1 cellular context compared by ENCODE assay signal in genomic region chrX:101385795-101386541, GRCh38.
TF ChIP-seq lines count a peak whose summit lies in the region.

TSS of gene BTK (minus strand) at chrX:101386191. CDS start at chrX:101375284, 10,907 bp downstream.

TF ChIP-seq in K562, 482 proteins besides CTCF, POLR2A, EP300 and RAD21 (continued from another document and continues in another):
- TF ChIP-seq, protein P1, sequence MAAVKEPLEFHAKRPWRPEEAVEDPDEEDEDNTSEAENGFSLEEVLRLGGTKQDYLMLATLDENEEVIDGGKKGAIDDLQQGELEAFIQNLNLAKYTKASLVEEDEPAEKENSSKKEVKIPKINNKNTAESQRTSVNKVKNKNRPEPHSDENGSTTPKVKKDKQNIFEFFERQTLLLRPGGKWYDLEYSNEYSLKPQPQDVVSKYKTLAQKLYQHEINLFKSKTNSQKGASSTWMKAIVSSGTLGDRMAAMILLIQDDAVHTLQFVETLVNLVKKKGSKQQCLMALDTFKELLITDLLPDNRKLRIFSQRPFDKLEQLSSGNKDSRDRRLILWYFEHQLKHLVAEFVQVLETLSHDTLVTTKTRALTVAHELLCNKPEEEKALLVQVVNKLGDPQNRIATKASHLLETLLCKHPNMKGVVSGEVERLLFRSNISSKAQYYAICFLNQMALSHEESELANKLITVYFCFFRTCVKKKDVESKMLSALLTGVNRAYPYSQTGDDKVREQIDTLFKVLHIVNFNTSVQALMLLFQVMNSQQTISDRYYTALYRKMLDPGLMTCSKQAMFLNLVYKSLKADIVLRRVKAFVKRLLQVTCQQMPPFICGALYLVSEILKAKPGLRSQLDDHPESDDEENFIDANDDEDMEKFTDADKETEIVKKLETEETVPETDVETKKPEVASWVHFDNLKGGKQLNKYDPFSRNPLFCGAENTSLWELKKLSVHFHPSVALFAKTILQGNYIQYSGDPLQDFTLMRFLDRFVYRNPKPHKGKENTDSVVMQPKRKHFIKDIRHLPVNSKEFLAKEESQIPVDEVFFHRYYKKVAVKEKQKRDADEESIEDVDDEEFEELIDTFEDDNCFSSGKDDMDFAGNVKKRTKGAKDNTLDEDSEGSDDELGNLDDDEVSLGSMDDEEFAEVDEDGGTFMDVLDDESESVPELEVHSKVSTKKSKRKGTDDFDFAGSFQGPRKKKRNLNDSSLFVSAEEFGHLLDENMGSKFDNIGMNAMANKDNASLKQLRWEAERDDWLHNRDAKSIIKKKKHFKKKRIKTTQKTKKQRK (IDR thresholded peaks at IDR 0.05; ENCODE audit: borderline replicate concordance, low read depth, low read length): no peak
- no peak for TF ChIP-seq LCOR (CRISPR knock-in tag; IDR thresholded peaks at IDR 0.05)
- TF ChIP-seq ZNF197 (CRISPR knock-in tag; IDR thresholded peaks at IDR 0.05; ENCODE audit: low read depth): no peak
- TF ChIP-seq KAT2B (IDR thresholded peaks at IDR 0.05; ENCODE audit: low read depth, low read length): no peak
- TF ChIP-seq CREBBP (IDR thresholded peaks at IDR 0.05; ENCODE audit: low read depth, low read length): no peak
- no peak for TF ChIP-seq STAT5A (IDR thresholded peaks at IDR 0.05; ENCODE audit: borderline replicate concordance, low read length)
- TF ChIP-seq, protein P2, sequence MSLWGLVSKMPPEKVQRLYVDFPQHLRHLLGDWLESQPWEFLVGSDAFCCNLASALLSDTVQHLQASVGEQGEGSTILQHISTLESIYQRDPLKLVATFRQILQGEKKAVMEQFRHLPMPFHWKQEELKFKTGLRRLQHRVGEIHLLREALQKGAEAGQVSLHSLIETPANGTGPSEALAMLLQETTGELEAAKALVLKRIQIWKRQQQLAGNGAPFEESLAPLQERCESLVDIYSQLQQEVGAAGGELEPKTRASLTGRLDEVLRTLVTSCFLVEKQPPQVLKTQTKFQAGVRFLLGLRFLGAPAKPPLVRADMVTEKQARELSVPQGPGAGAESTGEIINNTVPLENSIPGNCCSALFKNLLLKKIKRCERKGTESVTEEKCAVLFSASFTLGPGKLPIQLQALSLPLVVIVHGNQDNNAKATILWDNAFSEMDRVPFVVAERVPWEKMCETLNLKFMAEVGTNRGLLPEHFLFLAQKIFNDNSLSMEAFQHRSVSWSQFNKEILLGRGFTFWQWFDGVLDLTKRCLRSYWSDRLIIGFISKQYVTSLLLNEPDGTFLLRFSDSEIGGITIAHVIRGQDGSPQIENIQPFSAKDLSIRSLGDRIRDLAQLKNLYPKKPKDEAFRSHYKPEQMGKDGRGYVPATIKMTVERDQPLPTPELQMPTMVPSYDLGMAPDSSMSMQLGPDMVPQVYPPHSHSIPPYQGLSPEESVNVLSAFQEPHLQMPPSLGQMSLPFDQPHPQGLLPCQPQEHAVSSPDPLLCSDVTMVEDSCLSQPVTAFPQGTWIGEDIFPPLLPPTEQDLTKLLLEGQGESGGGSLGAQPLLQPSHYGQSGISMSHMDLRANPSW (CRISPR knock-in tag; IDR thresholded peaks at IDR 0.05): no peak
- TF ChIP-seq DACH1 (IDR thresholded peaks at IDR 0.05; ENCODE audit: partially characterized antibody): no peak
- no peak for TF ChIP-seq BRD4 (IDR thresholded peaks at IDR 0.05)
- no peak for TF ChIP-seq BCOR (IDR thresholded peaks at IDR 0.05)
- TF ChIP-seq, protein P3, sequence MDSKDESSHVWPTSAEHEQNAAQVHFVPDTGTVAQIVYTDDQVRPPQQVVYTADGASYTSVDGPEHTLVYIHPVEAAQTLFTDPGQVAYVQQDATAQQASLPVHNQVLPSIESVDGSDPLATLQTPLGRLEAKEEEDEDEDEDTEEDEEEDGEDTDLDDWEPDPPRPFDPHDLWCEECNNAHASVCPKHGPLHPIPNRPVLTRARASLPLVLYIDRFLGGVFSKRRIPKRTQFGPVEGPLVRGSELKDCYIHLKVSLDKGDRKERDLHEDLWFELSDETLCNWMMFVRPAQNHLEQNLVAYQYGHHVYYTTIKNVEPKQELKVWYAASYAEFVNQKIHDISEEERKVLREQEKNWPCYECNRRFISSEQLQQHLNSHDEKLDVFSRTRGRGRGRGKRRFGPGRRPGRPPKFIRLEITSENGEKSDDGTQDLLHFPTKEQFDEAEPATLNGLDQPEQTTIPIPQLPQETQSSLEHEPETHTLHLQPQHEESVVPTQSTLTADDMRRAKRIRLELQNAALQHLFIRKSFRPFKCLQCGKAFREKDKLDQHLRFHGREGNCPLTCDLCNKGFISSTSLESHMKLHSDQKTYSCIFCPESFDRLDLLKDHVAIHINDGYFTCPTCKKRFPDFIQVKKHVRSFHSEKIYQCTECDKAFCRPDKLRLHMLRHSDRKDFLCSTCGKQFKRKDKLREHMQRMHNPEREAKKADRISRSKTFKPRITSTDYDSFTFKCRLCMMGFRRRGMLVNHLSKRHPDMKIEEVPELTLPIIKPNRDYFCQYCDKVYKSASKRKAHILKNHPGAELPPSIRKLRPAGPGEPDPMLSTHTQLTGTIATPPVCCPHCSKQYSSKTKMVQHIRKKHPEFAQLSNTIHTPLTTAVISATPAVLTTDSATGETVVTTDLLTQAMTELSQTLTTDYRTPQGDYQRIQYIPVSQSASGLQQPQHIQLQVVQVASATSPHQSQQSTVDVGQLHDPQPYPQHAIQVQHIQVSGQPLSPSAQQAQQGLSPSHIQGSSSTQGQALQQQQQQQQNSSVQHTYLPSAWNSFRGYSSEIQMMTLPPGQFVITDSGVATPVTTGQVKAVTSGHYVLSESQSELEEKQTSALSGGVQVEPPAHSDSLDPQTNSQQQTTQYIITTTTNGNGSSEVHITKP (IDR thresholded peaks at IDR 0.05; ENCODE audit: partially characterized antibody): no peak
- no peak for TF ChIP-seq E2F3 (CRISPR knock-in tag; IDR thresholded peaks at IDR 0.05)
- no peak for TF ChIP-seq ZBTB11 (CRISPR knock-in tag; IDR thresholded peaks at IDR 0.05)
- TF ChIP-seq MCM7 (IDR thresholded peaks at IDR 0.05): no peak
- TF ChIP-seq ZNF830 (CRISPR knock-in tag; IDR thresholded peaks at IDR 0.05): no peak
- TF ChIP-seq ZNF395 (CRISPR knock-in tag; IDR thresholded peaks at IDR 0.05): no peak
- no peak for TF ChIP-seq PCBP1 (IDR thresholded peaks at IDR 0.05; ENCODE audit: low read depth, low read length, poor library complexity, severe bottlenecking)
- TF ChIP-seq ZNF277 (CRISPR knock-in tag; IDR thresholded peaks at IDR 0.05; ENCODE audit: borderline replicate concordance): no peak
- no peak for TF ChIP-seq TBP (optimal IDR thresholded peaks at IDR 0.05; ENCODE audit: low read depth, low read length)
- TF ChIP-seq TAF15 (IDR thresholded peaks at IDR 0.05; ENCODE audit: low read depth, low read length): no peak
- no peak for TF ChIP-seq ZEB2 (IDR thresholded peaks at IDR 0.05)
- no peak for TF ChIP-seq ZBTB17 (CRISPR knock-in tag; IDR thresholded peaks at IDR 0.05)
- no peak for TF ChIP-seq DDX20 (tag; IDR thresholded peaks at IDR 0.05; ENCODE audit: low read depth)
- no peak for TF ChIP-seq HDAC3 (IDR thresholded peaks at IDR 0.05; ENCODE audit: borderline replicate concordance, partially characterized antibody)
- TF ChIP-seq, protein P4, sequence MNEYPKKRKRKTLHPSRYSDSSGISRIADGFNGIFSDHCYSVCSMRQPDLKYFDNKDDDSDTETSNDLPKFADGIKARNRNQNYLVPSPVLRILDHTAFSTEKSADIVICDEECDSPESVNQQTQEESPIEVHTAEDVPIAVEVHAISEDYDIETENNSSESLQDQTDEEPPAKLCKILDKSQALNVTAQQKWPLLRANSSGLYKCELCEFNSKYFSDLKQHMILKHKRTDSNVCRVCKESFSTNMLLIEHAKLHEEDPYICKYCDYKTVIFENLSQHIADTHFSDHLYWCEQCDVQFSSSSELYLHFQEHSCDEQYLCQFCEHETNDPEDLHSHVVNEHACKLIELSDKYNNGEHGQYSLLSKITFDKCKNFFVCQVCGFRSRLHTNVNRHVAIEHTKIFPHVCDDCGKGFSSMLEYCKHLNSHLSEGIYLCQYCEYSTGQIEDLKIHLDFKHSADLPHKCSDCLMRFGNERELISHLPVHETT (CRISPR knock-in tag; conservative IDR thresholded peaks at IDR 0.05 in 1 of 2, IDR thresholded peaks at IDR 0.05 in 1 of 2): no peak
- no peak for TF ChIP-seq SETDB1 (IDR thresholded peaks at IDR 0.05; ENCODE audit: low read length)
- TF ChIP-seq ZNF3 (CRISPR knock-in tag; IDR thresholded peaks at IDR 0.05): no peak
- TF ChIP-seq ZNF766 (CRISPR knock-in tag; conservative IDR thresholded peaks at IDR 0.05): no peak
- no peak for TF ChIP-seq KDM4B (IDR thresholded peaks at IDR 0.05; ENCODE audit: borderline replicate concordance in 2 of 2, low read depth in 1 of 2)
- 0 out of 2 replicates have a peak, but pooled peaks have one; percentile 35 for TF ChIP-seq SOX6 (IDR thresholded peaks at IDR 0.05)
- no peak for TF ChIP-seq ZNF239 (CRISPR knock-in tag; IDR thresholded peaks at IDR 0.05)
- TF ChIP-seq ZNF311 (CRISPR knock-in tag; IDR thresholded peaks at IDR 0.05): no peak
- TF ChIP-seq KLF16 (IDR thresholded peaks at IDR 0.05): no peak
- TF ChIP-seq, protein P5, sequence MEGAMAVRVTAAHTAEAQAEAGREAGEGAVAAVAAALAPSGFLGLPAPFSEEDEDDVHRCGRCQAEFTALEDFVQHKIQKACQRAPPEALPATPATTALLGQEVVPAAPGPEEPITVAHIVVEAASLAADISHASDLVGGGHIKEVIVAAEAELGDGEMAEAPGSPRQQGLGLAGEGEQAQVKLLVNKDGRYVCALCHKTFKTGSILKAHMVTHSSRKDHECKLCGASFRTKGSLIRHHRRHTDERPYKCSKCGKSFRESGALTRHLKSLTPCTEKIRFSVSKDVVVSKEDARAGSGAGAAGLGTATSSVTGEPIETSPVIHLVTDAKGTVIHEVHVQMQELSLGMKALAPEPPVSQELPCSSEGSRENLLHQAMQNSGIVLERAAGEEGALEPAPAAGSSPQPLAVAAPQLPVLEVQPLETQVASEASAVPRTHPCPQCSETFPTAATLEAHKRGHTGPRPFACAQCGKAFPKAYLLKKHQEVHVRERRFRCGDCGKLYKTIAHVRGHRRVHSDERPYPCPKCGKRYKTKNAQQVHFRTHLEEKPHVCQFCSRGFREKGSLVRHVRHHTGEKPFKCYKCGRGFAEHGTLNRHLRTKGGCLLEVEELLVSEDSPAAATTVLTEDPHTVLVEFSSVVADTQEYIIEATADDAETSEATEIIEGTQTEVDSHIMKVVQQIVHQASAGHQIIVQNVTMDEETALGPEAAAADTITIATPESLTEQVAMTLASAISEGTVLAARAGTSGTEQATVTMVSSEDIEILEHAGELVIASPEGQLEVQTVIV (CRISPR knock-in tag; IDR thresholded peaks at IDR 0.05; ENCODE audit: borderline replicate concordance): no peak
- TF ChIP-seq IRF2 (CRISPR knock-in tag; IDR thresholded peaks at IDR 0.05): no peak
- no peak for TF ChIP-seq HSF4 (CRISPR knock-in tag; IDR thresholded peaks at IDR 0.05; ENCODE audit: borderline replicate concordance)
- no peak for TF ChIP-seq CREB5 (CRISPR knock-in tag; IDR thresholded peaks at IDR 0.05)
- peak; percentile 70 for TF ChIP-seq ZFX (CRISPR knock-in tag; IDR thresholded peaks at IDR 0.05)
- no peak for TF ChIP-seq RFX1 (IDR thresholded peaks at IDR 0.05)
- no peak for TF ChIP-seq PHB (CRISPR knock-in tag; IDR thresholded peaks at IDR 0.05)
